ENCODE assay signal across 8 cellular contexts in genomic region chr12:124543591-124544310, GRCh38. TPM values are rescaled to one million over a fixed set of nuclear protein-coding genes. Genes with fewer than 3 reads are reported as not detected.
DNase-seq lines count a peak whose midpoint lies in the region; ATAC-seq and TF ChIP-seq lines count a peak whose summit lies in the region.

No MANE protein-coding gene starts in this region.

- H3K36me3 ChIP-seq in Panc1 (ENCODE audit: control insufficient read depth, insufficient read depth, low read length) (no peaks in the 10 kb centered on the region), Peyer's patch (no peaks in the 10 kb centered on the region)

- 35% methylated on average over 36 of the region's 36 CpGs for WGBS in right cardiac atrium

- H3K9me3 Mint-ChIP-seq in stimulated activated naive B cell treated with anti-CD40 and anti-IgM and Interleukin-4, amounts not matched to agents 10 μg/mL and 1 μg/mL and 100 μg/mL, for 72 hours, result no peaks in the 10 kb centered on the region

- H3K4me1 ChIP-seq in Panc1 (ENCODE audit: control insufficient read depth, insufficient read depth, low read length) (peaks cover 81% of the 10 kb centered on the region), right cardiac atrium (ENCODE audit: control insufficient read depth, insufficient read depth, low read length) (peaks cover 26% of the 10 kb centered on the region), Peyer's patch (peaks cover 0 to 69% (median 29%) of the 10 kb centered on the region in 4 donors)

- intact Hi-C loops in Panc1 (cut with micrococcal nuclease; ENCODE audit: unreplicated experiment), result no loop called here
- intact Hi-C loops in right cardiac atrium (cut with DNase I), result no loop called here

- peak overlapping the region; percentile 94 for H3K27ac Mint-ChIP-seq in stimulated activated naive B cell treated with anti-CD40 and anti-IgM and Interleukin-4, amounts not matched to agents 10 μg/mL and 1 μg/mL and 100 μg/mL, for 72 hours

- peaks cover 50 to 83% of the 10 kb centered on the region in 2 donors for H3K4me1 Mint-ChIP-seq in stimulated activated naive B cell treated with anti-CD40 and anti-IgM and Interleukin-4, amounts not matched to agents 10 μg/mL and 1 μg/mL and 100 μg/mL, for 72 hours

- in situ Hi-C loops in Panc1 (cut with HindIII; ENCODE audit: low pct_unique_long_range_greater_than_20kb, low sequenced_read_pairs), result no loop called here

- no peaks in the 10 kb centered on the region for H3K27me3 Mint-ChIP-seq in stimulated activated naive B cell treated with anti-CD40 and anti-IgM and Interleukin-4, amounts not matched to agents 10 μg/mL and 1 μg/mL and 100 μg/mL, for 72 hours

- DNase-seq in NCI-H1436 (lab: John Stamatoyannopoulos, UW), result peak; percentile 18
- no peak for DNase-seq in NCI-H1436 treated with DMSO at 0.1 percent for 48 hours (lab: John Stamatoyannopoulos, UW)
- no peak for DNase-seq in Panc1 (ENCODE audit: low read depth, low spot score)
- DNase-seq in right cardiac atrium, result peak in 2 of 3 donors; percentile 39 to 68
- no peak for DNase-seq in stimulated activated naive B cell treated with anti-CD40 and anti-IgM and Interleukin-4, amounts not matched to agents 10 μg/mL and 1 μg/mL and 100 μg/mL, for 72 hours
- no peak for DNase-seq in GM10266 (ENCODE audit: extremely low spot score)
- no peak for DNase-seq in Peyer's patch
- no peak for DNase-seq in NCI-H345 treated with DMSO at 0.1 percent for 48 hours (lab: John Stamatoyannopoulos, UW; ENCODE audit: unreplicated experiment)

- ATAC-seq in Panc1 (peak; percentile 15), right cardiac atrium (peak in 1 of 2 donors; percentile 8)
- ATAC-seq in stimulated activated naive B cell treated with anti-CD40 and anti-IgM and Interleukin-4, amounts not matched to agents 10 μg/mL and 1 μg/mL and 100 μg/mL, for 72 hours (replicated peaks), result no peak

- H3K27me3 ChIP-seq in Panc1 (ENCODE audit: control insufficient read depth, insufficient read depth, low read length), result no peaks in the 10 kb centered on the region
- no peaks in the 10 kb centered on the region for H3K27me3 ChIP-seq in right cardiac atrium (ENCODE audit: control insufficient read depth, insufficient read depth)
- no peaks in the 10 kb centered on the region for H3K27me3 ChIP-seq in Peyer's patch

- CTCF ChIA-PET in Panc1 (lab: Charles Lee), result no interaction called here

- H3K4me3 ChIP-seq in Panc1 (ENCODE audit: low read depth in 2 of 2, low read length in 2 of 2), result peak overlapping the region in 1 of 2 experiments; percentile 14; a peak in 2 of 4 replicates
- no peak overlapping the region for H3K4me3 ChIP-seq in right cardiac atrium (ENCODE audit: low read length)
- peak overlapping the region in 1 of 4 donors; percentile 6 for H3K4me3 ChIP-seq in Peyer's patch

- no TSS peak for BruUV-seq in Panc1 (replicated peaks; lab: Mats Ljungman, UMichigan)

- no peak for TF ChIP-seq CTCF in Panc1 (IDR thresholded peaks at IDR 0.05)
- no peak for TF ChIP-seq CTCF in GM10266 (IDR thresholded peaks at IDR 0.05; ENCODE audit: control insufficient read depth, insufficient read depth, low read depth, missing control alignments)
- TF ChIP-seq CTCF in Peyer's patch (IDR thresholded peaks at IDR 0.05), result no peak

- H3K4me3 Mint-ChIP-seq in stimulated activated naive B cell treated with anti-CD40 and anti-IgM and Interleukin-4, amounts not matched to agents 10 μg/mL and 1 μg/mL and 100 μg/mL, for 72 hours, result peak overlapping the region; percentile 25 to 44

- POLR2A ChIA-PET in Panc1 (lab: Charles Lee), result no interaction called here

- H3K27ac ChIP-seq in Panc1 (ENCODE audit: low read length), result peak overlapping the region; percentile 98
- H3K27ac ChIP-seq in right cardiac atrium (ENCODE audit: low read length), result no peak overlapping the region
- H3K27ac ChIP-seq in Peyer's patch, result peak overlapping the region in 1 of 4 donors; percentile 42

- peaks cover 5 to 12% of the 10 kb centered on the region in 2 donors for H3K36me3 Mint-ChIP-seq in stimulated activated naive B cell treated with anti-CD40 and anti-IgM and Interleukin-4, amounts not matched to agents 10 μg/mL and 1 μg/mL and 100 μg/mL, for 72 hours

- no peaks in the 10 kb centered on the region for H3K9me3 ChIP-seq in Panc1 (ENCODE audit: control insufficient read depth, insufficient read depth, low read depth, low read length)
- H3K9me3 ChIP-seq in right cardiac atrium (ENCODE audit: control insufficient read depth, low read length), result no peaks in the 10 kb centered on the region
- no peaks in the 10 kb centered on the region for H3K9me3 ChIP-seq in Peyer's patch

- no peak for TF ChIP-seq POLR2A in Peyer's patch (IDR thresholded peaks at IDR 0.05)

RNA-seq across cellular contexts. Expression of gene NCOR2, which starts 23.7 kb away (rescaled TPM):
- total RNA-seq in Panc1 (2021; ENCODE audit: unreplicated experiment), result 461 TPM
- 441 TPM for polyA plus RNA-seq in Panc1 (2012; ENCODE audit: insufficient read length)
- total RNA-seq in right cardiac atrium, result 100 to 1,000 TPM; 137 to 166 (median 146) TPM
- polyA plus RNA-seq in right cardiac atrium, result 66.4 TPM
- total RNA-seq in Peyer's patch, result 100 to 1,000 TPM; 105 to 330 (median 148) TPM

Comparison
In these comparisons a context has a peak if more than half of its experiments do, and no peak if none do; other contexts are left out.
1. DNase-seq: peak in NCI-H1436 (single experiment) and right cardiac atrium (2 of 3); none in NCI-H1436 treated with DMSO at 0.1 percent for 48 hours (single experiment), Panc1 (single experiment), stimulated activated naive B cell treated with anti-CD40 and anti-IgM and Interleukin-4, amounts not matched to agents 10 μg/mL and 1 μg/mL and 100 μg/mL, for 72 hours (single experiment), GM10266 (single experiment), Peyer's patch (0 of 3) and NCI-H345 treated with DMSO at 0.1 percent for 48 hours (single experiment).